ENCODE assay signal across 11 cellular contexts in the genomic region with DNA sequence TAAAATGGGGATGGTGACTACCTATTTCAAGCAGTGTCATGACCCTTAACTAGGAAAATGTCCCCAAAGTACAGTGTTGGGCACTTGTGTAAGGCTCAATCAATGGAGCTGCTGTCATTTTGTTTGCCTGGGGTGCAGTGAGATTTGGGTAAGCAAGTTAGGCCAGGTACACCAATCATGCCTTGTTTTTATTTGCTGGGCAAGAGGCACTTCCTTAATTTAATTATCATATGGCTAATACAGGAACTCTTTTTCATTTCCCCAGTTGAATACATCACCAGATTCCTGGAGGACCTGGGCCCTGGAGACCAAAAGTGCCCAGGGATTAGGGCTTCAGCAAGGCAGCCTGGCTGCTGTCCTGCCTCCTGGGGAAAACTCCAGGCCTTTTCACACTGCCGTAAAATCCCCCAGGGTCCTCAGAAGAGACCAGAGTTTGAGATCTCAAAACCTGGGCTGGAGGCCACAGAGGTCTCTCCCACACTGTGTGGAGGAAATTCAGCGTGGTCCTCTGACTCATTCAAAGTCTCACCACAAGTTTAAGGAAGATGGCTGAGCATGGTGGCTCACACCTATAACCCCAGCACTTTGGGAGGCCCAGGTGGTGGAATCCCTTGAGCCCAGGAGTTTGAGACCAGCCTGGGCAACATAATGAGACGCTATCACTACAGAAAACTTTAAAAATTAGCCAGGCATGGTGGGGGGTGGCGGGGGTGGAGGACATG. TPM values are rescaled to one million over a fixed set of nuclear protein-coding genes. Genes with fewer than 3 reads are reported as not detected.
DNase-seq lines count a peak whose midpoint lies in the region; ATAC-seq and TF ChIP-seq lines count a peak whose summit lies in the region.
"Had no signal": no experiment of that assay in that cellular context is flagged by ENCODE, and none has a peak within 500 bp of the region (broad histone marks: within the 10 kb centered on the region; RNA-seq: fewer than 3 reads in every experiment).

No MANE protein-coding gene starts in this region.

- intact Hi-C loops in CD4-positive, alpha-beta memory T cell (cut with micrococcal nuclease) = no loop called here
- intact Hi-C loops in activated CD4-positive, alpha-beta T cell treated with anti-CD3 and anti-CD28 coated beads, Interleukin-2, amount 10 ng/mL, durations not matched to agents 24 days and 14 days (cut with micrococcal nuclease) = loop anchor here (1.0 to 2.0 kb wide), 4 partner anchors 15 to 195 kb away; no protein-coding TSS in a partner anchor

- no peak for TF ChIP-seq POLR2A in erythroblast (IDR thresholded peaks at IDR 0.05; ENCODE audit: low read length)

- no peaks in the 10 kb centered on the region for H3K9me3 ChIP-seq in CD4-positive, alpha-beta memory T cell (ENCODE audit: control insufficient read depth in 1 of 2, low read length in 2 of 2)
- H3K9me3 ChIP-seq in MG63 = no peaks in the 10 kb centered on the region

- peak overlapping the region in 5 of 8 donors; percentile 17 to 39 (median 28) for H3K4me3 Mint-ChIP-seq in CD4-positive, alpha-beta memory T cell
- H3K4me3 Mint-ChIP-seq in activated CD4-positive, alpha-beta T cell treated with anti-CD3 and anti-CD28 coated beads, Interleukin-2, amount 10 ng/mL, durations not matched to agents 24 days and 14 days = peak overlapping the region; percentile 55
- H3K4me3 Mint-ChIP-seq: HFFc6 had no signal

- H3K9me3 Mint-ChIP-seq in CD4-positive, alpha-beta memory T cell = no peaks in the 10 kb centered on the region
- H3K9me3 Mint-ChIP-seq in activated CD4-positive, alpha-beta T cell treated with anti-CD3 and anti-CD28 coated beads, Interleukin-2, amount 10 ng/mL, durations not matched to agents 24 days and 14 days = no peaks in the 10 kb centered on the region
- H3K9me3 Mint-ChIP-seq: HFFc6 had no signal

- peaks cover 7 to 11% of the 10 kb centered on the region in 2 donors for H3K36me3 Mint-ChIP-seq in CD4-positive, alpha-beta memory T cell
- peaks cover 13% of the 10 kb centered on the region for H3K36me3 Mint-ChIP-seq in activated CD4-positive, alpha-beta T cell treated with anti-CD3 and anti-CD28 coated beads, Interleukin-2, amount 10 ng/mL, durations not matched to agents 24 days and 14 days (ENCODE audit: low read depth)

- peak overlapping the region; percentile 9 to 66 (median 36) for H3K27ac Mint-ChIP-seq in CD4-positive, alpha-beta memory T cell
- H3K27ac Mint-ChIP-seq in activated CD4-positive, alpha-beta T cell treated with anti-CD3 and anti-CD28 coated beads, Interleukin-2, amount 10 ng/mL, durations not matched to agents 24 days and 14 days = peak overlapping the region; percentile 85

- peaks cover 40% of the 10 kb centered on the region for H3K4me1 ChIP-seq in CD4-positive, alpha-beta memory T cell (ENCODE audit: insufficient read depth, low read length)

- H3K4me1 Mint-ChIP-seq in CD4-positive, alpha-beta memory T cell = peaks cover 44 to 83% (median 61%) of the 10 kb centered on the region in 4 donors
- H3K4me1 Mint-ChIP-seq in activated CD4-positive, alpha-beta T cell treated with anti-CD3 and anti-CD28 coated beads, Interleukin-2, amount 10 ng/mL, durations not matched to agents 24 days and 14 days = peaks cover 44% of the 10 kb centered on the region

- H3K27me3 Mint-ChIP-seq in CD4-positive, alpha-beta memory T cell = no peaks in the 10 kb centered on the region
- no peaks in the 10 kb centered on the region for H3K27me3 Mint-ChIP-seq in activated CD4-positive, alpha-beta T cell treated with anti-CD3 and anti-CD28 coated beads, Interleukin-2, amount 10 ng/mL, durations not matched to agents 24 days and 14 days

- CTCF ChIA-PET in CD4-positive, alpha-beta memory T cell (lab: Charles Lee; ENCODE audit: partially characterized antibody) = no interaction called here

- POLR2A ChIA-PET in CD4-positive, alpha-beta memory T cell (lab: Charles Lee; ENCODE audit: partially characterized antibody) = no interaction called here

- ATAC-seq in HG02623 (IDR thresholded peaks at IDR 0.05; ENCODE audit: unreplicated experiment) (peak; percentile 63), HG03571 (IDR thresholded peaks at IDR 0.05; ENCODE audit: unreplicated experiment) (no peak)

- DNase-seq in CD4-positive, alpha-beta memory T cell = no peak
- DNase-seq in activated CD4-positive, alpha-beta T cell treated with anti-CD3 and anti-CD28 coated beads, Interleukin-2, amount 10 ng/mL, durations not matched to agents 24 days and 14 days = peak; percentile 71
- peak; percentile 60 for DNase-seq in mesenteric fat pad (ENCODE audit: low spot score)
- DNase-seq in erythroblast (lab: John Stamatoyannopoulos, UW) = no peak
- DNase-seq in MG63 = no peak
- DNase-seq in effector CD8-positive, alpha-beta T cell (lab: John Stamatoyannopoulos, UW) = no peak
- DNase-seq: HFFc6, hippocampal formation, NCI-H446 treated with DMSO at 0.1 percent for 48 hours had no signal

- H3K4me3 ChIP-seq in CD4-positive, alpha-beta memory T cell (ENCODE audit: low read length in 2 of 2) = no peak overlapping the region
- no peak overlapping the region for H3K4me3 ChIP-seq in MG63

- no peak overlapping the region for H3K27ac ChIP-seq in CD4-positive, alpha-beta memory T cell (ENCODE audit: low read depth, low read length)

- H3K36me3 ChIP-seq in CD4-positive, alpha-beta memory T cell (ENCODE audit: insufficient read depth, low read length) = no peaks in the 10 kb centered on the region
- no peaks in the 10 kb centered on the region for H3K36me3 ChIP-seq in MG63

- no peaks in the 10 kb centered on the region for H3K27me3 ChIP-seq in CD4-positive, alpha-beta memory T cell (ENCODE audit: insufficient read depth, low read length)
- H3K27me3 ChIP-seq in MG63 = no peaks in the 10 kb centered on the region

RNA-seq across cellular contexts. Expression of gene FOXN3, which starts 28.4 kb away (rescaled TPM):
- 100 to 1,000 TPM; 109 to 111 TPM for total RNA-seq in CD4-positive, alpha-beta memory T cell
- polyA plus RNA-seq in CD4-positive, alpha-beta memory T cell = 100 to 1,000 TPM in 1 of 2 donors, 10 to 100 TPM in 1; 92.6 to 103 TPM
- 80.0 and 85.2 TPM in 2 replicates for total RNA-seq in activated CD4-positive, alpha-beta T cell treated with anti-CD3 and anti-CD28 coated beads, Interleukin-2, amount 10 ng/mL, durations not matched to agents 24 days and 14 days
- 136 TPM for total RNA-seq in mesenteric fat pad
- total RNA-seq in MG63 (2014; rRNA removed; shearing (Covaris generic); ENCODE audit: low replicate concordance) = 1.4 and 1.6 TPM in 2 replicates

Comparison
In these comparisons a context has a peak if more than half of its experiments do, and no peak if none do; other contexts are left out.
1. DNase-seq: peak in activated CD4-positive, alpha-beta T cell treated with anti-CD3 and anti-CD28 coated beads, Interleukin-2, amount 10 ng/mL, durations not matched to agents 24 days and 14 days (single experiment) and mesenteric fat pad (single experiment); none in CD4-positive, alpha-beta memory T cell (0 of 5), erythroblast (0 of 2), MG63 (single experiment) and effector CD8-positive, alpha-beta T cell (single experiment).
2. RNA of gene FOXN3, which starts 28.4 kb away (total RNA-seq): 136 TPM in mesenteric fat pad (single experiment), 109 to 111 TPM in CD4-positive, alpha-beta memory T cell and 80.0 to 85.2 TPM in activated CD4-positive, alpha-beta T cell treated with anti-CD3 and anti-CD28 coated beads, Interleukin-2, amount 10 ng/mL, durations not matched to agents 24 days and 14 days; 1.4 to 1.6 TPM in MG63; every median in the first group is over 10 times any median in the second.